ENCODE assay signal across 16 cellular contexts in genomic region chr2:205768815-205769493, GRCh38.
DNase-seq lines count a peak whose midpoint lies in the region; ATAC-seq, FAIRE-seq and TF ChIP-seq lines count a peak whose summit lies in the region.
"Had no signal": no experiment of that assay in that cellular context is flagged by ENCODE, and none has a peak within 500 bp of the region (broad histone marks: within the 10 kb centered on the region; RNA-seq: fewer than 3 reads in every experiment).

No MANE protein-coding gene starts in this region.

- no TSS peak for BruUV-seq in mammary epithelial cell (replicated peaks; lab: Mats Ljungman, UMichigan)

- no peak for TF ChIP-seq POLR2A in stomach (IDR thresholded peaks at IDR 0.05)

- H4K20me1 ChIP-seq in mammary epithelial cell (ENCODE audit: insufficient read depth, low read length) (no peaks in the 10 kb centered on the region), keratinocyte (ENCODE audit: control insufficient read depth, extremely low read depth, insufficient read depth, low read length) (no peaks in the 10 kb centered on the region)

- H3K27ac ChIP-seq in mammary epithelial cell (ENCODE audit: insufficient read depth, low read depth, low read length) (peak overlapping the region; percentile 85), keratinocyte (ENCODE audit: control insufficient read depth, insufficient read depth, low read length) (peak overlapping the region; percentile 79), stomach (peak overlapping the region; percentile 22 to 80 (median 73))
- H3K27ac ChIP-seq in CD8-positive, alpha-beta T cell (ENCODE audit: low read depth, low read length) = no peak overlapping the region
- H3K27ac ChIP-seq: parathyroid adenoma had no signal

- no peak for TF ChIP-seq CTCF in mammary epithelial cell (conservative IDR thresholded peaks at IDR 0.05 in 1 of 2, IDR thresholded peaks at IDR 0.05 in 1 of 2; ENCODE audit: extremely low read depth in 1 of 2, insufficient read depth in 1 of 2, low read depth in 1 of 2, low read length in 2 of 2)
- no peak for TF ChIP-seq CTCF in keratinocyte (optimal IDR thresholded peaks at IDR 0.05 in 1 of 3, IDR thresholded peaks at IDR 0.05 in 1 of 3, conservative IDR thresholded peaks at IDR 0.05 in 1 of 3; ENCODE audit: extremely low read depth in 1 of 3, insufficient read depth in 2 of 3, low read length in 3 of 3)
- no peak for TF ChIP-seq CTCF in stomach (IDR thresholded peaks at IDR 0.05)
- TF ChIP-seq CTCF in CD8-positive, alpha-beta T cell (IDR thresholded peaks at IDR 0.05) = no peak

- H3K36me3 ChIP-seq in mammary epithelial cell (ENCODE audit: insufficient read depth, low read length) (peaks cover 10% of the 10 kb centered on the region), keratinocyte (ENCODE audit: control insufficient read depth in 2 of 2, extremely low read depth in 1 of 2, insufficient read depth in 2 of 2, low read length in 2 of 2) (peaks cover 6 to 18% of the 10 kb centered on the region in 2 experiments), stomach (peaks cover 0 to 26% (median 6%) of the 10 kb centered on the region in 4 donors)
- no peaks in the 10 kb centered on the region for H3K36me3 ChIP-seq in CD8-positive, alpha-beta T cell (ENCODE audit: insufficient read depth, low read length)

- 32% methylated on average over 4 of the region's 4 CpGs for WGBS in mammary epithelial cell (ENCODE audit: low coverage, missing lambda C conversion rate)
- 45 to 72% (median 57%) methylated on average over 4 of the region's 4 CpGs for WGBS in stomach, 5 donors

- H3K9ac ChIP-seq in mammary epithelial cell (ENCODE audit: insufficient read depth, low read length) (peak overlapping the region; percentile 48), keratinocyte (ENCODE audit: control insufficient read depth, extremely low read depth, insufficient read depth, low read length) (peak overlapping the region; percentile 28)
- H3K9ac ChIP-seq: parathyroid adenoma had no signal

- H3K79me2 ChIP-seq in mammary epithelial cell (ENCODE audit: insufficient read depth, low read length) = no peaks in the 10 kb centered on the region
- no peaks in the 10 kb centered on the region for H3K79me2 ChIP-seq in keratinocyte (ENCODE audit: control insufficient read depth, insufficient read depth, low read length)
- H3K79me2 ChIP-seq: parathyroid adenoma had no signal

- no peaks in the 10 kb centered on the region for H3K9me1 ChIP-seq in keratinocyte (ENCODE audit: control insufficient read depth, extremely low read depth, insufficient read depth, low read length)

- dilution Hi-C loops in mammary epithelial cell (cut with HindIII; ENCODE audit: low sequenced_read_pairs) (no loop called here), keratinocyte (cut with MboI; ENCODE audit: extremely low pct_ligation_motif_present, low sequenced_read_pairs) (no loop called here)

- H3K27ac Mint-ChIP-seq in activated CD4-positive, alpha-beta T cell treated with anti-CD3 and anti-CD28 coated beads, Interleukin-2, amount 10 ng/mL, durations not matched to agents 24 days and 14 days = no peak overlapping the region
- H3K27ac Mint-ChIP-seq in CD8-positive, alpha-beta T cell = no peak overlapping the region
- H3K27ac Mint-ChIP-seq: activated CD4-positive, alpha-beta memory T cell treated with anti-CD3 and anti-CD28 coated beads for 36 hours; memory B cell; stimulated activated effector memory CD8-positive, alpha-beta T cell treated with anti-CD3 and anti-CD28 coated beads, Interleukin-12 subunit alpha, Interleukin-12 subunit beta, amount 100 ng/mL, for 72 hours had no signal

- CTCF ChIA-PET in mammary epithelial cell (lab: Charles Lee; ENCODE audit: low non-redundant PET) = no interaction called here
- CTCF ChIA-PET in CD8-positive, alpha-beta T cell (lab: Charles Lee) = interaction anchor here (1.1 kb wide), 1 partner anchor 13 kb away, joined by 3 read pairs; no protein-coding TSS in a partner anchor

- H3K9me3 Mint-ChIP-seq in activated CD4-positive, alpha-beta T cell treated with anti-CD3 and anti-CD28 coated beads, Interleukin-2, amount 10 ng/mL, durations not matched to agents 24 days and 14 days = no peaks in the 10 kb centered on the region
- no peaks in the 10 kb centered on the region for H3K9me3 Mint-ChIP-seq in CD8-positive, alpha-beta T cell
- H3K9me3 Mint-ChIP-seq: activated CD4-positive, alpha-beta memory T cell treated with anti-CD3 and anti-CD28 coated beads for 36 hours; memory B cell; stimulated activated effector memory CD8-positive, alpha-beta T cell treated with anti-CD3 and anti-CD28 coated beads, Interleukin-12 subunit alpha, Interleukin-12 subunit beta, amount 100 ng/mL, for 72 hours had no signal

- H2AFZ ChIP-seq in mammary epithelial cell (ENCODE audit: low read depth, low read length) (no peak overlapping the region), keratinocyte (ENCODE audit: control insufficient read depth, low read length) (peak overlapping the region; percentile 20)
- H2AFZ ChIP-seq: parathyroid adenoma had no signal

- POLR2A ChIA-PET in CD8-positive, alpha-beta T cell (lab: Charles Lee) = no interaction called here

- peak; percentile 97 for FAIRE-seq in keratinocyte (lab: Jason Lieb, UNC)
- FAIRE-seq: GM12892 had no signal

- H3K4me3 Mint-ChIP-seq in activated CD4-positive, alpha-beta T cell treated with anti-CD3 and anti-CD28 coated beads, Interleukin-2, amount 10 ng/mL, durations not matched to agents 24 days and 14 days = no peak overlapping the region
- no peak overlapping the region for H3K4me3 Mint-ChIP-seq in CD8-positive, alpha-beta T cell
- H3K4me3 Mint-ChIP-seq: activated CD4-positive, alpha-beta memory T cell treated with anti-CD3 and anti-CD28 coated beads for 36 hours; memory B cell; stimulated activated effector memory CD8-positive, alpha-beta T cell treated with anti-CD3 and anti-CD28 coated beads, Interleukin-12 subunit alpha, Interleukin-12 subunit beta, amount 100 ng/mL, for 72 hours had no signal

- H3K27me3 ChIP-seq in mammary epithelial cell (ENCODE audit: insufficient read depth, low read length) = no peaks in the 10 kb centered on the region
- H3K27me3 ChIP-seq in keratinocyte (ENCODE audit: control insufficient read depth, extremely low read depth, insufficient read depth, low read length) = no peaks in the 10 kb centered on the region
- no peaks in the 10 kb centered on the region for H3K27me3 ChIP-seq in stomach
- H3K27me3 ChIP-seq in CD8-positive, alpha-beta T cell (ENCODE audit: insufficient read depth, low read length) = no peaks in the 10 kb centered on the region

- ATAC-seq in HG02763 (IDR thresholded peaks at IDR 0.05; ENCODE audit: unreplicated experiment) = no peak
- ATAC-seq in CD8-positive, alpha-beta T cell = no peak
- ATAC-seq: stimulated activated effector memory CD8-positive, alpha-beta T cell treated with anti-CD3 and anti-CD28 coated beads, Interleukin-12 subunit alpha, Interleukin-12 subunit beta, amount 100 ng/mL, for 72 hours had no signal

- intact Hi-C loops in mammary epithelial cell (cut with micrococcal nuclease) = no loop called here
- intact Hi-C loops in stomach (cut with DNase I; ENCODE audit: low total_unique reads) = loop anchor here (10.0 kb wide), 1 partner anchor 116 kb away; no protein-coding TSS in a partner anchor
- intact Hi-C loops in activated CD4-positive, alpha-beta T cell treated with anti-CD3 and anti-CD28 coated beads, Interleukin-2, amount 10 ng/mL, durations not matched to agents 24 days and 14 days (cut with micrococcal nuclease) = loop anchor here (5.0 kb wide), 1 partner anchor 43 kb away; no protein-coding TSS in a partner anchor
- intact Hi-C loops in CD8-positive, alpha-beta T cell (cut with DNase I, micrococcal nuclease) = loop anchor here (5.0 to 10.0 kb wide), 2 partner anchors 178 to 894 kb away; no protein-coding TSS in a partner anchor

- H3K9me3 ChIP-seq in mammary epithelial cell (replicated peaks; ENCODE audit: insufficient read depth, low read length) (peaks cover 11% of the 10 kb centered on the region), keratinocyte (ENCODE audit: control insufficient read depth, low read depth, low read length) (peaks cover 2% of the 10 kb centered on the region), stomach (no peaks in the 10 kb centered on the region)
- no peaks in the 10 kb centered on the region for H3K9me3 ChIP-seq in CD8-positive, alpha-beta T cell (ENCODE audit: low read length)

- peaks cover 4% of the 10 kb centered on the region for H3K4me1 Mint-ChIP-seq in activated CD4-positive, alpha-beta T cell treated with anti-CD3 and anti-CD28 coated beads, Interleukin-2, amount 10 ng/mL, durations not matched to agents 24 days and 14 days
- H3K4me1 Mint-ChIP-seq in CD8-positive, alpha-beta T cell (ENCODE audit: low read depth) = peaks cover 8% of the 10 kb centered on the region
- H3K4me1 Mint-ChIP-seq: stimulated activated effector memory CD8-positive, alpha-beta T cell treated with anti-CD3 and anti-CD28 coated beads, Interleukin-12 subunit alpha, Interleukin-12 subunit beta, amount 100 ng/mL, for 72 hours had no signal

- H3K4me2 ChIP-seq in mammary epithelial cell (ENCODE audit: insufficient read depth, low read depth, low read length) (peak overlapping the region; percentile 34), keratinocyte (ENCODE audit: control insufficient read depth, extremely low read depth, insufficient read depth, low read depth, low read length) (peak overlapping the region; percentile 30)

- H3K4me3 ChIP-seq in mammary epithelial cell (replicated peaks in 1 of 3; ENCODE audit: insufficient read depth in 1 of 3, low read depth in 2 of 3, low read length in 3 of 3) = no peak overlapping the region
- H3K4me3 ChIP-seq in keratinocyte (ENCODE audit: control insufficient read depth in 2 of 3, extremely low read depth in 1 of 3, insufficient read depth in 2 of 3, low read depth in 1 of 3, low read length in 3 of 3) = peak overlapping the region in 1 of 3 experiments; percentile 11
- no peak overlapping the region for H3K4me3 ChIP-seq in stomach
- no peak overlapping the region for H3K4me3 ChIP-seq in CD8-positive, alpha-beta T cell (ENCODE audit: low read depth, low read length)

- peaks cover 9% of the 10 kb centered on the region for H3K36me3 Mint-ChIP-seq in activated CD4-positive, alpha-beta T cell treated with anti-CD3 and anti-CD28 coated beads, Interleukin-2, amount 10 ng/mL, durations not matched to agents 24 days and 14 days (ENCODE audit: low read depth)
- H3K36me3 Mint-ChIP-seq in CD8-positive, alpha-beta T cell = no peaks in the 10 kb centered on the region
- H3K36me3 Mint-ChIP-seq: activated CD4-positive, alpha-beta memory T cell treated with anti-CD3 and anti-CD28 coated beads for 36 hours; memory B cell; stimulated activated effector memory CD8-positive, alpha-beta T cell treated with anti-CD3 and anti-CD28 coated beads, Interleukin-12 subunit alpha, Interleukin-12 subunit beta, amount 100 ng/mL, for 72 hours had no signal

- peaks cover 20% of the 10 kb centered on the region for H3K27me3 Mint-ChIP-seq in activated CD4-positive, alpha-beta T cell treated with anti-CD3 and anti-CD28 coated beads, Interleukin-2, amount 10 ng/mL, durations not matched to agents 24 days and 14 days
- peaks cover 27% of the 10 kb centered on the region for H3K27me3 Mint-ChIP-seq in CD8-positive, alpha-beta T cell (ENCODE audit: low read depth)

- in situ Hi-C loops in mammary epithelial cell (cut with MboI; ENCODE audit: low sequenced_read_pairs in 2 of 2) = no loop called here

- TF ChIP-seq EP300 in stomach (IDR thresholded peaks at IDR 0.05) = no peak

- peaks cover 54% of the 10 kb centered on the region for H3K4me1 ChIP-seq in mammary epithelial cell (ENCODE audit: insufficient read depth, low read length)
- H3K4me1 ChIP-seq in keratinocyte (ENCODE audit: control insufficient read depth, extremely low read depth, insufficient read depth, low read length) = peaks cover 53% of the 10 kb centered on the region
- peaks cover 35 to 81% (median 60%) of the 10 kb centered on the region in 4 donors for H3K4me1 ChIP-seq in stomach
- H3K4me1 ChIP-seq in CD8-positive, alpha-beta T cell (ENCODE audit: insufficient read depth, low read length) = no peaks in the 10 kb centered on the region

- DNase-seq in LoVo (ENCODE audit: low spot score) (peak; percentile 22), mammary epithelial cell (peak; percentile 77), keratinocyte (ENCODE audit: low read depth, low spot score) (no peak), stomach (no peak), T-helper 9 cell (no peak)
- DNase-seq in activated CD4-positive, alpha-beta T cell treated with anti-CD3 and anti-CD28 coated beads, Interleukin-2, amount 10 ng/mL, durations not matched to agents 24 days and 14 days = no peak
- DNase-seq in CD8-positive, alpha-beta T cell = no peak
- DNase-seq: activated CD4-positive, alpha-beta memory T cell treated with anti-CD3 and anti-CD28 coated beads for 36 hours; NCI-H524; RPMI8226; stimulated activated CD4-positive, alpha-beta T cell treated with anti-CD3 and anti-CD28 coated beads, Interleukin-4, amount 100 ng/mL, for 24 hours had no signal

Comparison
In these comparisons a context has a peak if more than half of its experiments do, and no peak if none do; other contexts are left out.
1. DNase-seq: peak in LoVo (single experiment) and mammary epithelial cell (single experiment); none in keratinocyte (single experiment), stomach (single experiment), activated CD4-positive, alpha-beta T cell treated with anti-CD3 and anti-CD28 coated beads, Interleukin-2, amount 10 ng/mL, durations not matched to agents 24 days and 14 days (single experiment), T-helper 9 cell (single experiment) and CD8-positive, alpha-beta T cell (0 of 7).